In the genomic region with DNA sequence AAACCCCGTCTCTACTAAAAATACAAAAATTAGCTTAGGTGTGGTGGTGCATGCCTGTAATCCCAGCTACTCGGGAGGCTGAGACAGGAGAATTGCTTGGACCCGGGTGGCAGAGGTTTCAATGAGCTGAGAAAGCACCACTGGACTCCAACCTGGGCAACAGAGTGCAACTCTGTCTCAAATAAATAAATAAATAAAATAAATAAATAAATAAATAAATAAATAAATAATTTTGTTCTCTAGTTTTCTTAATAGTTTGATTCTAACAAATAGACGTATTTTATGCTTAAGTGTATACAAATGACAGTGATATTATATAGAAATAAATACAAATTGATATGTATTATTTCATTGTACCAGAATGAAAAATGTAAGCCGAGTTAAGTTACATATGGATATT, we compare ENCODE assay signal across 10 cellular contexts.
"Had no signal": no experiment of that assay in that cellular context is flagged by ENCODE, and none has a peak within 500 bp of the region (broad histone marks: within the 10 kb centered on the region; RNA-seq: fewer than 3 reads in every experiment).

No MANE protein-coding gene starts in this region.

- H3K4me3 ChIP-seq: GM23338, K562 had no signal

- ATAC-seq: GM23338, K562 had no signal

- H3K4me2 ChIP-seq: GM23338 had no signal

- FAIRE-seq: H1, H54, HTR-8/SVneo, K562 had no signal

- DNase-seq: H9, HCEC 1CT, HFFc6, IMR-90, KG1 had no signal
